ENCODE assay signal across 20 cellular contexts in the genomic region with DNA sequence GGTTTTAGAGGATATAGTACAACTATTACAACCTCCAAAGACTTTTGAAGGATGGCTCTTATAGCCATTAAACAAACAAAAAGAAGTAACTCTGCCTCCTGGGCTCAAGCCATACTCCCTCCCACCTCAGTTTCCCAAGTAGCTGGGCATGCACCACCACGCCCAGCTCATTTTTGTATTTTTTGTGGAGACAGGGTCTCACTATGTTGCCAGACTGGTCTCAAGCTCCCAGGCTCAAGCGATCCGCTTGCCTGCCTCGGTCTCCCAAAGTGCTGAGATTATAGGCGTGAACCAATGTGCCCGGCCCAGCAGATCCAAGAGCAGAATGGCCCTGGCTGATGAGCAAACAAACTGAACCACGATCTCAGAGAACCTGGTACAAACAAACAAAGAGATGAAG. TPM values are rescaled to one million over a fixed set of nuclear protein-coding genes. Genes with fewer than 3 reads are reported as not detected.
A peak's percentile ranks its signal among the peaks of the same experiment; 100 is the strongest.
DNase-seq lines count a peak whose midpoint lies in the region; ATAC-seq and TF ChIP-seq lines count a peak whose summit lies in the region.
"Had no signal": no experiment of that assay in that cellular context is flagged by ENCODE, and none has a peak within 500 bp of the region (broad histone marks: within the 10 kb centered on the region; RNA-seq: fewer than 3 reads in every experiment).

No MANE protein-coding gene starts in this region.

- H3K27ac Mint-ChIP-seq in activated naive CD8-positive, alpha-beta T cell, result peak overlapping the region; percentile 3
- H3K27ac Mint-ChIP-seq in activated naive CD8-positive, alpha-beta T cell treated with anti-CD3 and anti-CD28 coated beads, Interleukin-2, amount 50 U/mL, for 24 hours, result no peak overlapping the region
- H3K27ac Mint-ChIP-seq in activated T-helper 17 cell treated with anti-CD3 and anti-CD28 coated beads, Interleukin-2, amount 50 U/mL, for 72 hours, result peak overlapping the region; percentile 70
- peak overlapping the region; percentile 15 for H3K27ac Mint-ChIP-seq in mesothelial cell of epicardium
- H3K27ac Mint-ChIP-seq: B cell had no signal

- WGBS in thyroid gland, 2 donors, result 28 to 56% methylated on average over 7 of the region's 7 CpGs
- WGBS in transverse colon (ENCODE audit: low coverage in 1 of 2), 2 donors, result 88 to 89% methylated on average over 7 of the region's 7 CpGs

- H3K36me3 Mint-ChIP-seq in activated naive CD8-positive, alpha-beta T cell, result peaks cover 18% of the 10 kb centered on the region
- peaks cover 87% of the 10 kb centered on the region for H3K36me3 Mint-ChIP-seq in activated naive CD8-positive, alpha-beta T cell treated with anti-CD3 and anti-CD28 coated beads, Interleukin-2, amount 50 U/mL, for 24 hours (ENCODE audit: low read depth)
- H3K36me3 Mint-ChIP-seq in activated T-helper 17 cell treated with anti-CD3 and anti-CD28 coated beads, Interleukin-2, amount 50 U/mL, for 72 hours (ENCODE audit: low read depth), result peaks cover 100% of the 10 kb centered on the region
- H3K36me3 Mint-ChIP-seq in mesothelial cell of epicardium, result peaks cover 60% of the 10 kb centered on the region

- H3K9me3 ChIP-seq in thyroid gland, result no peaks in the 10 kb centered on the region
- H3K9me3 ChIP-seq in transverse colon, result no peaks in the 10 kb centered on the region
- H3K9me3 ChIP-seq: A549 had no signal

- no peak overlapping the region for H3K4me3 Mint-ChIP-seq in activated naive CD8-positive, alpha-beta T cell
- no peak overlapping the region for H3K4me3 Mint-ChIP-seq in activated naive CD8-positive, alpha-beta T cell treated with anti-CD3 and anti-CD28 coated beads, Interleukin-2, amount 50 U/mL, for 24 hours
- no peak overlapping the region for H3K4me3 Mint-ChIP-seq in activated T-helper 17 cell treated with anti-CD3 and anti-CD28 coated beads, Interleukin-2, amount 50 U/mL, for 72 hours
- H3K4me3 Mint-ChIP-seq in mesothelial cell of epicardium, result no peak overlapping the region
- H3K4me3 Mint-ChIP-seq: B cell, CD14-positive monocyte had no signal

- no peak for TF ChIP-seq EP300 in transverse colon (IDR thresholded peaks at IDR 0.05; ENCODE audit: low read depth)

- peak in 1 of 2 donors; percentile 48 for TF ChIP-seq POLR2A in thyroid gland (IDR thresholded peaks at IDR 0.05)
- TF ChIP-seq POLR2A in transverse colon (IDR thresholded peaks at IDR 0.05), result no peak

- H3K4me1 Mint-ChIP-seq in activated naive CD8-positive, alpha-beta T cell (ENCODE audit: low read depth), result peaks cover 4% of the 10 kb centered on the region
- peaks cover 11% of the 10 kb centered on the region for H3K4me1 Mint-ChIP-seq in activated naive CD8-positive, alpha-beta T cell treated with anti-CD3 and anti-CD28 coated beads, Interleukin-2, amount 50 U/mL, for 24 hours
- H3K4me1 Mint-ChIP-seq in activated T-helper 17 cell treated with anti-CD3 and anti-CD28 coated beads, Interleukin-2, amount 50 U/mL, for 72 hours, result peaks cover 27% of the 10 kb centered on the region
- no peaks in the 10 kb centered on the region for H3K4me1 Mint-ChIP-seq in mesothelial cell of epicardium
- H3K4me1 Mint-ChIP-seq: CD14-positive monocyte had no signal

- ATAC-seq in activated naive CD8-positive, alpha-beta T cell treated with anti-CD3 and anti-CD28 coated beads, Interleukin-2, amount 50 U/mL, for 24 hours, result no peak
- ATAC-seq in activated T-helper 17 cell treated with anti-CD3 and anti-CD28 coated beads, Interleukin-2, amount 50 U/mL, for 72 hours (replicated peaks), result no peak
- ATAC-seq: A549 had no signal

- no peak overlapping the region for H3K4me3 ChIP-seq in thyroid gland (replicated peaks in 1 of 3)
- H3K4me3 ChIP-seq in transverse colon, result no peak overlapping the region
- H3K4me3 ChIP-seq: A549, PC-9 had no signal

- H3K4me1 ChIP-seq in thyroid gland, result peaks cover 16 to 39% of the 10 kb centered on the region in 2 donors
- H3K4me1 ChIP-seq in transverse colon, result no peaks in the 10 kb centered on the region

- H3K27me3 Mint-ChIP-seq in activated naive CD8-positive, alpha-beta T cell, result no peaks in the 10 kb centered on the region
- H3K27me3 Mint-ChIP-seq in activated naive CD8-positive, alpha-beta T cell treated with anti-CD3 and anti-CD28 coated beads, Interleukin-2, amount 50 U/mL, for 24 hours, result no peaks in the 10 kb centered on the region
- no peaks in the 10 kb centered on the region for H3K27me3 Mint-ChIP-seq in activated T-helper 17 cell treated with anti-CD3 and anti-CD28 coated beads, Interleukin-2, amount 50 U/mL, for 72 hours
- no peaks in the 10 kb centered on the region for H3K27me3 Mint-ChIP-seq in mesothelial cell of epicardium (ENCODE audit: low read depth)
- H3K27me3 Mint-ChIP-seq: B cell had no signal

- in situ Hi-C loops in transverse colon (cut with MboI; ENCODE audit: low pct_ligation_motif_present in 1 of 4, low pct_unique_long_range_greater_than_20kb in 1 of 4, low sequenced_read_pairs in 3 of 4), result loop anchor here in 1 of 4 donors (25.0 kb wide), 1 partner anchor 92 kb away; no protein-coding TSS in a partner anchor

- intact Hi-C loops in thyroid gland (cut with DNase I) (no loop called here), transverse colon (cut with DNase I; ENCODE audit: low total_unique reads) (no loop called here)

- H3K36me3 ChIP-seq in thyroid gland (peaks cover 53 to 59% of the 10 kb centered on the region in 2 donors), transverse colon (peaks cover 0 to 95% (median 46%) of the 10 kb centered on the region in 4 donors)

- no peaks in the 10 kb centered on the region for H3K27me3 ChIP-seq in thyroid gland
- H3K27me3 ChIP-seq in transverse colon, result no peaks in the 10 kb centered on the region

- no peak for TF ChIP-seq CTCF in mesothelial cell of epicardium (IDR thresholded peaks at IDR 0.05; ENCODE audit: unreplicated experiment)
- TF ChIP-seq CTCF in thyroid gland (IDR thresholded peaks at IDR 0.05), result no peak
- no peak for TF ChIP-seq CTCF in transverse colon (IDR thresholded peaks at IDR 0.05)

- H3K9me3 Mint-ChIP-seq in activated naive CD8-positive, alpha-beta T cell (ENCODE audit: low read depth), result no peaks in the 10 kb centered on the region
- no peaks in the 10 kb centered on the region for H3K9me3 Mint-ChIP-seq in activated naive CD8-positive, alpha-beta T cell treated with anti-CD3 and anti-CD28 coated beads, Interleukin-2, amount 50 U/mL, for 24 hours
- no peaks in the 10 kb centered on the region for H3K9me3 Mint-ChIP-seq in activated T-helper 17 cell treated with anti-CD3 and anti-CD28 coated beads, Interleukin-2, amount 50 U/mL, for 72 hours
- H3K9me3 Mint-ChIP-seq in mesothelial cell of epicardium, result no peaks in the 10 kb centered on the region
- H3K9me3 Mint-ChIP-seq: CD14-positive monocyte had no signal

- DNase-seq in activated naive CD8-positive, alpha-beta T cell treated with anti-CD3 and anti-CD28 coated beads, Interleukin-2, amount 50 U/mL, for 24 hours, result no peak
- DNase-seq in mesothelial cell of epicardium (ENCODE audit: low spot score in 2 of 2, unreplicated experiment in 2 of 2) (no peak), thyroid gland (peak; percentile 85 to 89), glomerular visceral epithelial cell (ENCODE audit: extremely low spot score) (no peak), transverse colon (no peak)
- DNase-seq: H7, KBM-7, NCI-H1092 treated with DMSO at 0.1 percent for 48 hours, NCI-H146, NCI-H2029, NCI-H2227 treated with DMSO at 0.1 percent for 48 hours, NCI-H510A, PC-9, RPMI8226, SHP77 had no signal

- peak overlapping the region; percentile 26 to 83 (median 68) for H3K27ac ChIP-seq in thyroid gland
- H3K27ac ChIP-seq in transverse colon, result no peak overlapping the region
- H3K27ac ChIP-seq: A549, PC-9 had no signal

RNA-seq across cellular contexts. Expression of gene NANOS1, which starts 16.0 kb away (rescaled TPM):
- total RNA-seq in activated T-helper 17 cell treated with anti-CD3 and anti-CD28 coated beads, Interleukin-2, amount 50 U/mL, for 72 hours, result under 1 TPM; 0.11 to 0.30 TPM
- 4.1 to 4.6 TPM (median 4.4 TPM) in 3 replicates for total RNA-seq in mesothelial cell of epicardium
- total RNA-seq in thyroid gland, result 10 to 100 TPM; 16.5 to 25.0 (median 20.4) TPM
- 1 to 10 TPM in 2 of 4 donors, under 1 TPM in 2; 0.20 to 7.1 (median 1.9) TPM for total RNA-seq in transverse colon

RNA-seq across cellular contexts. Expression of gene EIF3A, which starts 35.1 kb away (rescaled TPM):
- total RNA-seq in activated T-helper 17 cell treated with anti-CD3 and anti-CD28 coated beads, Interleukin-2, amount 50 U/mL, for 72 hours, result 100 to 1,000 TPM in 1 of 2 donors, 10 to 100 TPM in 1; 93.8 to 155 TPM
- total RNA-seq in mesothelial cell of epicardium (145 to 148 TPM (median 145 TPM) in 3 replicates), thyroid gland (100 to 1,000 TPM in 2 of 4 donors, 10 to 100 TPM in 2; 85.6 to 113 (median 102) TPM), transverse colon (100 to 1,000 TPM in 2 of 4 donors, 10 to 100 TPM in 2; 68.1 to 119 (median 99.6) TPM)

RNA-seq across cellular contexts. Expression of gene DENND10, which starts 58.4 kb away (rescaled TPM):
- total RNA-seq in activated T-helper 17 cell treated with anti-CD3 and anti-CD28 coated beads, Interleukin-2, amount 50 U/mL, for 72 hours, result 10 to 100 TPM; 15.6 to 32.0 TPM
- total RNA-seq in mesothelial cell of epicardium (38.4 to 40.3 TPM (median 39.6 TPM) in 3 replicates), thyroid gland (10 to 100 TPM; 46.4 to 55.3 (median 53.1) TPM), transverse colon (100 to 1,000 TPM in 1 of 4 donors, 10 to 100 TPM in 3; 57.1 to 103 (median 59.9) TPM)

Comparison
In these comparisons a context has a peak if more than half of its experiments do, and no peak if none do; other contexts are left out.
1. DNase-seq: peak in thyroid gland (2 of 2); none in activated naive CD8-positive, alpha-beta T cell treated with anti-CD3 and anti-CD28 coated beads, Interleukin-2, amount 50 U/mL, for 24 hours (single experiment), mesothelial cell of epicardium (0 of 2), glomerular visceral epithelial cell (single experiment) and transverse colon (single experiment).
2. H3K27ac ChIP-seq: peak in thyroid gland (3 of 3); none in transverse colon (0 of 4).